In the genomic region with DNA sequence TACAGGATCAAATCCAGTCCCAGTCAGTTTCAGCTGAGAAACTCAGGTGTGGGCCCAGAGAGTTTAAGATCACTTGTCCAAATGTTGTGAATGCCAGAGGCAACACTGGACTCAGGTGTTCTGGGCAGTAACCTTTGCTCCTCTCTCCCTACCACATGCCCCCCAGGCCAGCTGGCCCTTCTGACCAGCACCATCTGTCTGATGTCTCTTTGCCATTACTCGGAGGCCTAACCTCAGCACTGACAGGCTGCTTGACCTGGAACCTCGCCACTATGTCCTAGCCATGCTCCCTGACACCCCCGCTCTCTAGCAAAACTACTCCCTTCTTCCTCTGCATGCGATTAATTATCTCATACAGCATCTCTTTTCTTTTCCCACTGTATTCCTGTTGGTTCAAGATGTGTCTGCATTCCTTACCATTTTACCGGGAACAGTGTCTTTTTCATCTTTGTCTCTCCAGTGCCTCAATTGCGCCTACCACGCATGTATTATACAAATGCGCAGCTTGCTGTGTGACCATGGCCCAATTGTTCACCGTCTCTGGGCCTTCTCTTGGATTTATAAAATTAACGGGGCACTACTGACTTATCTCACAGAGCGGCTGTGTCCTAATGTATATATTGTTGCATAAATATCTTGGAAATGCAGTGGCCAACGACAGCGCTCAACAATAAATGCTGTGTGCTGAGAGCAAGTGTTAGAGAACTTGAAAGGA, we compare ENCODE assay signal across 13 cellular contexts.
A peak's percentile ranks its signal among the peaks of the same experiment; 100 is the strongest.
DNase-seq lines count a peak whose midpoint lies in the region; ATAC-seq, FAIRE-seq and TF ChIP-seq lines count a peak whose summit lies in the region.
"Had no signal": no experiment of that assay in that cellular context is flagged by ENCODE, and none has a peak within 500 bp of the region (broad histone marks: within the 10 kb centered on the region; RNA-seq: fewer than 3 reads in every experiment).

No MANE protein-coding gene starts in this region.

- ATAC-seq in T-helper 17 cell = no peak
- no peak for ATAC-seq in stimulated activated naive CD8-positive, alpha-beta T cell treated with anti-CD3 and anti-CD28 coated beads, Interleukin-15, amount 100 ng/mL, for 72 hours
- ATAC-seq in GM21360 (IDR thresholded peaks at IDR 0.05; ENCODE audit: unreplicated experiment) = no peak
- ATAC-seq: body of pancreas had no signal

- H3K27me3 Mint-ChIP-seq in activated naive CD4-positive, alpha-beta T cell treated with anti-CD3 and anti-CD28 coated beads for 36 hours (ENCODE audit: low read depth) = no peaks in the 10 kb centered on the region
- no peaks in the 10 kb centered on the region for H3K27me3 Mint-ChIP-seq in T-helper 17 cell
- no peaks in the 10 kb centered on the region for H3K27me3 Mint-ChIP-seq in endothelial cell (ENCODE audit: unreplicated experiment)
- H3K27me3 Mint-ChIP-seq in stimulated activated naive CD8-positive, alpha-beta T cell treated with anti-CD3 and anti-CD28 coated beads, Interleukin-15, amount 100 ng/mL, for 72 hours = no peaks in the 10 kb centered on the region

- H3K9me3 Mint-ChIP-seq in activated naive CD4-positive, alpha-beta T cell treated with anti-CD3 and anti-CD28 coated beads for 36 hours = no peaks in the 10 kb centered on the region
- H3K9me3 Mint-ChIP-seq in endothelial cell (ENCODE audit: unreplicated experiment) = no peaks in the 10 kb centered on the region
- peaks cover 5 to 7% of the 10 kb centered on the region in 2 donors for H3K9me3 Mint-ChIP-seq in stimulated activated naive CD8-positive, alpha-beta T cell treated with anti-CD3 and anti-CD28 coated beads, Interleukin-15, amount 100 ng/mL, for 72 hours
- H3K9me3 Mint-ChIP-seq: HFFc6 had no signal

- H3K4me3 Mint-ChIP-seq in activated naive CD4-positive, alpha-beta T cell treated with anti-CD3 and anti-CD28 coated beads for 36 hours = no peak overlapping the region
- peak overlapping the region; percentile 28 for H3K4me3 Mint-ChIP-seq in T-helper 17 cell
- no peak overlapping the region for H3K4me3 Mint-ChIP-seq in endothelial cell (ENCODE audit: unreplicated experiment)
- peak overlapping the region; percentile 76 to 80 for H3K4me3 Mint-ChIP-seq in stimulated activated naive CD8-positive, alpha-beta T cell treated with anti-CD3 and anti-CD28 coated beads, Interleukin-15, amount 100 ng/mL, for 72 hours
- H3K4me3 Mint-ChIP-seq: HFFc6 had no signal

- no peaks in the 10 kb centered on the region for H3K9me3 ChIP-seq in T-helper 17 cell (ENCODE audit: control insufficient read depth, low read length, poor library complexity, severe bottlenecking)
- H3K9me3 ChIP-seq: body of pancreas, suprapubic skin had no signal

- TF ChIP-seq CTCF in endothelial cell (IDR thresholded peaks at IDR 0.05; ENCODE audit: unreplicated experiment) = no peak

- no peaks in the 10 kb centered on the region for H3K36me3 Mint-ChIP-seq in activated naive CD4-positive, alpha-beta T cell treated with anti-CD3 and anti-CD28 coated beads for 36 hours (ENCODE audit: low read depth)
- H3K36me3 Mint-ChIP-seq in T-helper 17 cell (ENCODE audit: low read depth) (no peaks in the 10 kb centered on the region), endothelial cell (ENCODE audit: low read depth, unreplicated experiment) (no peaks in the 10 kb centered on the region)

- peak overlapping the region; percentile 87 for H3K27ac Mint-ChIP-seq in activated naive CD4-positive, alpha-beta T cell treated with anti-CD3 and anti-CD28 coated beads for 36 hours
- peak overlapping the region; percentile 99 for H3K27ac Mint-ChIP-seq in T-helper 17 cell
- peak overlapping the region; percentile 51 for H3K27ac Mint-ChIP-seq in endothelial cell (ENCODE audit: unreplicated experiment)
- peak overlapping the region; percentile 49 to 91 for H3K27ac Mint-ChIP-seq in stimulated activated naive CD8-positive, alpha-beta T cell treated with anti-CD3 and anti-CD28 coated beads, Interleukin-15, amount 100 ng/mL, for 72 hours
- H3K27ac Mint-ChIP-seq: HFFc6 had no signal

- FAIRE-seq in RCC 7860 (lab: Jason Lieb, UNC) = no peak

- peaks cover 64% of the 10 kb centered on the region for H3K4me1 Mint-ChIP-seq in activated naive CD4-positive, alpha-beta T cell treated with anti-CD3 and anti-CD28 coated beads for 36 hours (ENCODE audit: low read depth)
- peaks cover 49% of the 10 kb centered on the region for H3K4me1 Mint-ChIP-seq in T-helper 17 cell
- peaks cover 41% of the 10 kb centered on the region for H3K4me1 Mint-ChIP-seq in endothelial cell (ENCODE audit: unreplicated experiment)
- H3K4me1 Mint-ChIP-seq in stimulated activated naive CD8-positive, alpha-beta T cell treated with anti-CD3 and anti-CD28 coated beads, Interleukin-15, amount 100 ng/mL, for 72 hours = peaks cover 89% of the 10 kb centered on the region

- intact Hi-C loops in activated naive CD4-positive, alpha-beta T cell treated with anti-CD3 and anti-CD28 coated beads for 36 hours (cut with micrococcal nuclease) = loop anchor here (2.0 kb wide), 1 partner anchor 113 kb away; no protein-coding TSS in a partner anchor

- no peak for DNase-seq in activated naive CD4-positive, alpha-beta T cell treated with anti-CD3 and anti-CD28 coated beads for 36 hours
- no peak for DNase-seq in activated naive CD4-positive, alpha-beta T cell treated with anti-CD3 and anti-CD28 coated beads, Interleukin-2, amount 50 U/mL, for 16 hours
- no peak for DNase-seq in T-helper 17 cell
- DNase-seq in endothelial cell (ENCODE audit: low spot score) = no peak
- no peak for DNase-seq in stimulated activated naive CD8-positive, alpha-beta T cell treated with anti-CD3 and anti-CD28 coated beads, Interleukin-15, amount 100 ng/mL, for 72 hours
- DNase-seq in Kasumi-1 (lab: John Stamatoyannopoulos, UW) = no peak
- no peak for DNase-seq in RCC 7860 (ENCODE audit: low spot score)
- DNase-seq: body of pancreas, DMS79, HFFc6, occipital lobe had no signal

- CTCF ChIA-PET in activated naive CD4-positive, alpha-beta T cell treated with anti-CD3 and anti-CD28 coated beads for 36 hours (lab: Charles Lee) = no interaction called here

Comparison
In these comparisons a context has a peak if more than half of its experiments do, and no peak if none do; other contexts are left out.
1. H3K4me3 Mint-ChIP-seq: peak in T-helper 17 cell (single experiment) and stimulated activated naive CD8-positive, alpha-beta T cell treated with anti-CD3 and anti-CD28 coated beads, Interleukin-15, amount 100 ng/mL, for 72 hours (2 of 2); none in activated naive CD4-positive, alpha-beta T cell treated with anti-CD3 and anti-CD28 coated beads for 36 hours (single experiment) and endothelial cell (single experiment).
2. Peak in every context shown above with its lines, with median percentiles within 50 percentile points of each other: H3K27ac Mint-ChIP-seq.